Comparison of ENCODE assay signal across 24 cellular contexts in genomic region chr3:127273196-127273595, GRCh38. TPM values are rescaled to one million over a fixed set of nuclear protein-coding genes. Genes with fewer than 3 reads are reported as not detected.
"Had no signal": no experiment of that assay in that cellular context is flagged by ENCODE, and none has a peak within 500 bp of the region (broad histone marks: within the 10 kb centered on the region; RNA-seq: fewer than 3 reads in every experiment).

No MANE protein-coding gene starts in this region.

- FAIRE-seq: small intestine had no signal

- H3K9me3 ChIP-seq: thoracic aorta had no signal

- H3K4me1 ChIP-seq: heart right ventricle, parathyroid adenoma, psoas muscle, stomach had no signal

- DNase-seq: effector memory CD4-positive, alpha-beta T cell; heart right ventricle; hypothalamus; islet precursor cell; naive thymus-derived CD4-positive, alpha-beta T cell; nephron progenitor cell; psoas muscle; small intestine; stimulated activated CD4-positive, alpha-beta T cell treated with anti-CD3 and anti-CD28 coated beads, Interleukin-12 subunit alpha, Interleukin-12 subunit beta, amount 100 ng/mL, for 4 hours; stimulated activated naive CD4-positive, alpha-beta T cell; stomach; substantia nigra; trophoblast cell had no signal

- H3K27ac ChIP-seq: heart right ventricle, parathyroid adenoma, psoas muscle, stomach, thoracic aorta had no signal

- H3K4me3 ChIP-seq: heart right ventricle, psoas muscle, stomach, thoracic aorta had no signal

- ATAC-seq: heart right ventricle; naive thymus-derived CD4-positive, alpha-beta T cell; psoas muscle had no signal

- H3K36me3 ChIP-seq: heart right ventricle, stomach, thoracic aorta had no signal

RNA-seq across cellular contexts. Expression of gene PRR20G, which starts 14.7 kb away (rescaled TPM):
- total RNA-seq: epithelial cell of proximal tubule; frontal cortex; glomerular endothelial cell; heart right ventricle; liver; lung microvascular endothelial cell; mesenteric fat pad; mononuclear cell; naive thymus-derived CD4-positive, alpha-beta T cell; omental fat pad; psoas muscle; stomach; thoracic aorta; urinary bladder had no signal
- polyA plus RNA-seq: heart right ventricle; liver; naive thymus-derived CD4-positive, alpha-beta T cell; psoas muscle; small intestine; stomach; urinary bladder had no signal
